25 cellular contexts compared by ENCODE assay signal in genomic region chr2:43480874-43481273, GRCh38.
"Had no signal": no experiment of that assay in that cellular context is flagged by ENCODE, and none has a peak within 500 bp of the region (broad histone marks: within the 10 kb centered on the region; RNA-seq: fewer than 3 reads in every experiment).

No MANE protein-coding gene starts in this region.

- H3K27ac ChIP-seq: Peyer's patch, RWPE1, SJSA1 had no signal

- H3K4me1 Mint-ChIP-seq: activated naive CD4-positive, alpha-beta T cell treated with anti-CD3 and anti-CD28 coated beads, Interleukin-2, amount 50 U/mL, for 24 hours had no signal

- H3K9me3 ChIP-seq: ascending aorta, MG63, Peyer's patch, SJSA1 had no signal

- H3K36me3 ChIP-seq: ascending aorta, MG63, Peyer's patch had no signal

- H3K27ac Mint-ChIP-seq: activated CD8-positive, alpha-beta T cell treated with anti-CD3 and anti-CD28 coated beads for 36 hours; activated naive CD4-positive, alpha-beta T cell treated with anti-CD3 and anti-CD28 coated beads, Interleukin-2, amount 50 U/mL, for 24 hours; T-helper 1 cell treated with Interleukin-12 subunit alpha and Interleukin-12 subunit beta and Interleukin-4 antibody, amounts not matched to agents 30 μg/mL and 1 μg/mL, for 36 hours had no signal

- H3K27me3 Mint-ChIP-seq: activated CD8-positive, alpha-beta T cell treated with anti-CD3 and anti-CD28 coated beads for 36 hours; activated naive CD4-positive, alpha-beta T cell treated with anti-CD3 and anti-CD28 coated beads, Interleukin-2, amount 50 U/mL, for 24 hours had no signal

- H3K27me3 ChIP-seq: ascending aorta, MG63, Peyer's patch, SJSA1 had no signal

- H3K4me3 ChIP-seq: ascending aorta, MG63, Peyer's patch, SJSA1 had no signal

- DNase-seq: activated CD4-positive, alpha-beta T cell treated with anti-CD3 and anti-CD28 coated beads for 4 hours; activated CD8-positive, alpha-beta memory T cell treated with anti-CD3 and anti-CD28 coated beads, Interleukin-2, amount 50 U/mL, for 4 hours; activated CD8-positive, alpha-beta T cell treated with anti-CD3 and anti-CD28 coated beads for 36 hours; amniotic stem cell; cerebellar nuclear complex; KG1; MG63; MV-4-11; NCI-H1092 treated with DMSO at 0.1 percent for 48 hours; NCI-H1417 treated with DMSO at 0.1 percent for 48 hours; NCI-H1694 treated with DMSO at 0.1 percent for 48 hours; NCI-H2029 treated with DMSO at 0.1 percent for 48 hours; NCI-H345; NCI-H510A; NCI-H526 treated with DMSO at 0.1 percent for 48 hours; NK-92 treated with Interleukin-12 subunit alpha and Interleukin-12 subunit beta, amount 100 ng/mL, for 24 hours; OCI-M1; Peyer's patch; SHP77; SW 1271 had no signal

- H3K9me3 Mint-ChIP-seq: activated CD8-positive, alpha-beta T cell treated with anti-CD3 and anti-CD28 coated beads for 36 hours; activated naive CD4-positive, alpha-beta T cell treated with anti-CD3 and anti-CD28 coated beads, Interleukin-2, amount 50 U/mL, for 24 hours; T-helper 1 cell treated with Interleukin-12 subunit alpha and Interleukin-12 subunit beta and Interleukin-4 antibody, amounts not matched to agents 30 μg/mL and 1 μg/mL, for 36 hours had no signal

- H3K4me3 Mint-ChIP-seq: activated CD8-positive, alpha-beta T cell treated with anti-CD3 and anti-CD28 coated beads for 36 hours; activated naive CD4-positive, alpha-beta T cell treated with anti-CD3 and anti-CD28 coated beads, Interleukin-2, amount 50 U/mL, for 24 hours; T-helper 1 cell treated with Interleukin-12 subunit alpha and Interleukin-12 subunit beta and Interleukin-4 antibody, amounts not matched to agents 30 μg/mL and 1 μg/mL, for 36 hours had no signal
